ENCODE assay signal across 1 cellular context in the genomic region with DNA sequence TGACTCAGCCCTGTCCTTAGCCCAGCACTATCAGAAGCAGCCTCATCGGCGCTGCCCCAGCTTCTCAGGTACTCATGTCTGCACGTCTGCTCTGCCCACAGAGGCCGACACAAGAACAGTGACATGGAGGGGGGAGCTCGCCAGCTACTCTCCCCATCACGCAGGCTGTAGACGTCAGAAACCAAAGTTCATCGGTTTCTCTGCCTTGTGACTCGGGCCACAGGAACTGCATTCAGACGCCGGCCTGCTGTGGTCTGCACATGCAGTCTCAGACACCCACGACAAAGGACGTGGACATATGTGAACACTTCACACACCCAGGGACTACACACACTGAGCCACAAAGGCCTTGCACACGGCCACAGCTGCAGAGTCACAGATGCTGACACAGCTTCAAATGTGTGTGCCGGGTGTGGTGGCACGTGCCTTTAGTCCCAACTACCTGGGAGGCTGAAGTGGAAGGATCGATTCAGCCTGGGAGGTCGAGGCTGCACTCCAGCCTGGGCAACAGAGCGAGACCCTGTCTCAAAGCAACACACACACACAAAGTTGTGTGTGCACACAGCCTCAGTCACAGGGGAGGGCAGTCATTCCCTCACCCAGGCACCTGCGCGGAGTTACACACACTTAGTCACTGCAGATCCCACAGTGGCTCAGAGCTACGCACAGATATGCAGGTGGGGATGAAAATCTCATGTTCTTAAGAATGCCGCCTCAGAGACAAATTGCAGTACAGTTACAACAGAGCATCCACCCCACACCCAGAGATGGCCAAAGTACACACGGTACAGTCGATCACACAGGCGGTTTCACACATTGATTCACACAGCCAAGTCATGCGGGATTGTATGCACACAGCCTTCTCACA.
A peak's percentile ranks its signal among the peaks of the same experiment; 100 is the strongest.
TF ChIP-seq lines count a peak whose summit lies in the region.

No MANE protein-coding gene starts in this region.

TF ChIP-seq in HepG2, 621 proteins besides CTCF, POLR2A, EP300 and RAD21 (continued from another document and continues in another):
- TF ChIP-seq, protein P1, sequence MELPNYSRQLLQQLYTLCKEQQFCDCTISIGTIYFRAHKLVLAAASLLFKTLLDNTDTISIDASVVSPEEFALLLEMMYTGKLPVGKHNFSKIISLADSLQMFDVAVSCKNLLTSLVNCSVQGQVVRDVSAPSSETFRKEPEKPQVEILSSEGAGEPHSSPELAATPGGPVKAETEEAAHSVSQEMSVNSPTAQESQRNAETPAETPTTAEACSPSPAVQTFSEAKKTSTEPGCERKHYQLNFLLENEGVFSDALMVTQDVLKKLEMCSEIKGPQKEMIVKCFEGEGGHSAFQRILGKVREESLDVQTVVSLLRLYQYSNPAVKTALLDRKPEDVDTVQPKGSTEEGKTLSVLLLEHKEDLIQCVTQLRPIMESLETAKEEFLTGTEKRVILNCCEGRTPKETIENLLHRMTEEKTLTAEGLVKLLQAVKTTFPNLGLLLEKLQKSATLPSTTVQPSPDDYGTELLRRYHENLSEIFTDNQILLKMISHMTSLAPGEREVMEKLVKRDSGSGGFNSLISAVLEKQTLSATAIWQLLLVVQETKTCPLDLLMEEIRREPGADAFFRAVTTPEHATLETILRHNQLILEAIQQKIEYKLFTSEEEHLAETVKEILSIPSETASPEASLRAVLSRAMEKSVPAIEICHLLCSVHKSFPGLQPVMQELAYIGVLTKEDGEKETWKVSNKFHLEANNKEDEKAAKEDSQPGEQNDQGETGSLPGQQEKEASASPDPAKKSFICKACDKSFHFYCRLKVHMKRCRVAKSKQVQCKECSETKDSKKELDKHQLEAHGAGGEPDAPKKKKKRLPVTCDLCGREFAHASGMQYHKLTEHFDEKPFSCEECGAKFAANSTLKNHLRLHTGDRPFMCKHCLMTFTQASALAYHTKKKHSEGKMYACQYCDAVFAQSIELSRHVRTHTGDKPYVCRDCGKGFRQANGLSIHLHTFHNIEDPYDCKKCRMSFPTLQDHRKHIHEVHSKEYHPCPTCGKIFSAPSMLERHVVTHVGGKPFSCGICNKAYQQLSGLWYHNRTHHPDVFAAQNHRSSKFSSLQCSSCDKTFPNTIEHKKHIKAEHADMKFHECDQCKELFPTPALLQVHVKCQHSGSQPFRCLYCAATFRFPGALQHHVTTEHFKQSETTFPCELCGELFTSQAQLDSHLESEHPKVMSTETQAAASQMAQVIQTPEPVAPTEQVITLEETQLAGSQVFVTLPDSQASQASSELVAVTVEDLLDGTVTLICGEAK (IDR thresholded peaks at IDR 0.05), result no peak
- TF ChIP-seq, protein P1 (CRISPR knock-in tag; IDR thresholded peaks at IDR 0.05), result peak; percentile 94
- TF ChIP-seq NCOA2 (CRISPR knock-in tag; IDR thresholded peaks at IDR 0.05) (no peak; the same call in 1 of the 2 replicates), ZNF251 (CRISPR knock-in tag; IDR thresholded peaks at IDR 0.05) (0 out of 2 replicates have a peak, but pooled peaks have one; percentile 14), HDAC1 (CRISPR knock-in tag; IDR thresholded peaks at IDR 0.05) (peak; percentile 91), ZNF282 (IDR thresholded peaks at IDR 0.05; ENCODE audit: partially characterized antibody) (no peak), ZFYVE20 (CRISPR knock-in tag; IDR thresholded peaks at IDR 0.05; ENCODE audit: borderline replicate concordance, low read depth) (no peak), DPF2 (CRISPR knock-in tag; IDR thresholded peaks at IDR 0.05; ENCODE audit: borderline replicate concordance, low read depth) (peak; percentile 79), SP2 (CRISPR knock-in tag; IDR thresholded peaks at IDR 0.05) (no peak), GLI4 (CRISPR knock-in tag; IDR thresholded peaks at IDR 0.05; ENCODE audit: borderline replicate concordance) (peak; percentile 36; the same call in 1 of the 2 replicates), ZBTB7B (CRISPR knock-in tag; IDR thresholded peaks at IDR 0.05) (peak; percentile 76; the same call in 1 of the 2 replicates), ZNF337 (CRISPR knock-in tag; IDR thresholded peaks at IDR 0.05; ENCODE audit: borderline replicate concordance, low read depth) (peak; percentile 67; the same call in 1 of the 2 replicates), THAP11 (CRISPR knock-in tag; IDR thresholded peaks at IDR 0.05) (peak; percentile 57; the same call in 1 of the 2 replicates), ZNF563 (CRISPR knock-in tag; IDR thresholded peaks at IDR 0.05) (peak; percentile 65; the same call in 1 of the 2 replicates), ONECUT2 (CRISPR knock-in tag; IDR thresholded peaks at IDR 0.05) (peak; percentile 38; the same call in 1 of the 2 replicates), MEIS2 (CRISPR knock-in tag; IDR thresholded peaks at IDR 0.05) (peak; percentile 63; the same call in 1 of the 2 replicates), ZFP41 (CRISPR knock-in tag; IDR thresholded peaks at IDR 0.05; ENCODE audit: borderline replicate concordance) (0 out of 2 replicates have a peak, but pooled peaks have one; percentile 23), GABPB1 (CRISPR knock-in tag; IDR thresholded peaks at IDR 0.05) (peak; percentile 57; the same call in 1 of the 2 replicates), WIZ (CRISPR knock-in tag; IDR thresholded peaks at IDR 0.05) (0 out of 2 replicates have a peak, but pooled peaks have one; percentile 56), MTA3 (CRISPR knock-in tag; IDR thresholded peaks at IDR 0.05) (no peak), ZNF274 (CRISPR knock-in tag; IDR thresholded peaks at IDR 0.05) (peak; percentile 76; the same call in 1 of the 2 replicates), MYC (CRISPR knock-in tag; IDR thresholded peaks at IDR 0.05; ENCODE audit: borderline replicate concordance) (peak; percentile 87), ZNF749 (CRISPR knock-in tag; IDR thresholded peaks at IDR 0.05; ENCODE audit: borderline replicate concordance) (peak; percentile 55; the same call in 1 of the 2 replicates), ZKSCAN1 (IDR thresholded peaks at IDR 0.05; ENCODE audit: low read length) (no peak), KDM6A (CRISPR knock-in tag; IDR thresholded peaks at IDR 0.05; ENCODE audit: low read depth) (peak; percentile 69; the same call in 1 of the 2 replicates)
- TF ChIP-seq, protein P2, sequence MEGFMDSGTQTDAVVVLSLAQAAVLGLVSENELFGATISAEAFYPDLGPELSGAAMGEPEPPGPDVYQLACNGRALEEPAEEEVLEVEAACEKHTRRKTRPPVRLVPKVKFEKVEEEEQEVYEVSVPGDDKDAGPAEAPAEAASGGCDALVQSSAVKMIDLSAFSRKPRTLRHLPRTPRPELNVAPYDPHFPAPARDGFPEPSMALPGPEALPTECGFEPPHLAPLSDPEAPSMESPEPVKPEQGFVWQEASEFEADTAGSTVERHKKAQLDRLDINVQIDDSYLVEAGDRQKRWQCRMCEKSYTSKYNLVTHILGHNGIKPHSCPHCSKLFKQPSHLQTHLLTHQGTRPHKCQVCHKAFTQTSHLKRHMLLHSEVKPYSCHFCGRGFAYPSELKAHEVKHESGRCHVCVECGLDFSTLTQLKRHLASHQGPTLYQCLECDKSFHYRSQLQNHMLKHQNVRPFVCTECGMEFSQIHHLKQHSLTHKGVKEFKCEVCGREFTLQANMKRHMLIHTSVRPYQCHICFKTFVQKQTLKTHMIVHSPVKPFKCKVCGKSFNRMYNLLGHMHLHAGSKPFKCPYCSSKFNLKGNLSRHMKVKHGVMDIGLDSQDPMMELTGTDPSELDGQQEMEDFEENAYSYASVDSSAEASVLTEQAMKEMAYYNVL (CRISPR knock-in tag; IDR thresholded peaks at IDR 0.05; ENCODE audit: borderline replicate concordance), result peak; percentile 75; the same call in 1 of the 2 replicates
- TF ChIP-seq, protein P3, sequence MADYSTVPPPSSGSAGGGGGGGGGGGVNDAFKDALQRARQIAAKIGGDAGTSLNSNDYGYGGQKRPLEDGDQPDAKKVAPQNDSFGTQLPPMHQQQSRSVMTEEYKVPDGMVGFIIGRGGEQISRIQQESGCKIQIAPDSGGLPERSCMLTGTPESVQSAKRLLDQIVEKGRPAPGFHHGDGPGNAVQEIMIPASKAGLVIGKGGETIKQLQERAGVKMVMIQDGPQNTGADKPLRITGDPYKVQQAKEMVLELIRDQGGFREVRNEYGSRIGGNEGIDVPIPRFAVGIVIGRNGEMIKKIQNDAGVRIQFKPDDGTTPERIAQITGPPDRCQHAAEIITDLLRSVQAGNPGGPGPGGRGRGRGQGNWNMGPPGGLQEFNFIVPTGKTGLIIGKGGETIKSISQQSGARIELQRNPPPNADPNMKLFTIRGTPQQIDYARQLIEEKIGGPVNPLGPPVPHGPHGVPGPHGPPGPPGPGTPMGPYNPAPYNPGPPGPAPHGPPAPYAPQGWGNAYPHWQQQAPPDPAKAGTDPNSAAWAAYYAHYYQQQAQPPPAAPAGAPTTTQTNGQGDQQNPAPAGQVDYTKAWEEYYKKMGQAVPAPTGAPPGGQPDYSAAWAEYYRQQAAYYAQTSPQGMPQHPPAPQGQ (CRISPR knock-in tag; IDR thresholded peaks at IDR 0.05; ENCODE audit: borderline replicate concordance), result no peak
- TF ChIP-seq, protein P4, sequence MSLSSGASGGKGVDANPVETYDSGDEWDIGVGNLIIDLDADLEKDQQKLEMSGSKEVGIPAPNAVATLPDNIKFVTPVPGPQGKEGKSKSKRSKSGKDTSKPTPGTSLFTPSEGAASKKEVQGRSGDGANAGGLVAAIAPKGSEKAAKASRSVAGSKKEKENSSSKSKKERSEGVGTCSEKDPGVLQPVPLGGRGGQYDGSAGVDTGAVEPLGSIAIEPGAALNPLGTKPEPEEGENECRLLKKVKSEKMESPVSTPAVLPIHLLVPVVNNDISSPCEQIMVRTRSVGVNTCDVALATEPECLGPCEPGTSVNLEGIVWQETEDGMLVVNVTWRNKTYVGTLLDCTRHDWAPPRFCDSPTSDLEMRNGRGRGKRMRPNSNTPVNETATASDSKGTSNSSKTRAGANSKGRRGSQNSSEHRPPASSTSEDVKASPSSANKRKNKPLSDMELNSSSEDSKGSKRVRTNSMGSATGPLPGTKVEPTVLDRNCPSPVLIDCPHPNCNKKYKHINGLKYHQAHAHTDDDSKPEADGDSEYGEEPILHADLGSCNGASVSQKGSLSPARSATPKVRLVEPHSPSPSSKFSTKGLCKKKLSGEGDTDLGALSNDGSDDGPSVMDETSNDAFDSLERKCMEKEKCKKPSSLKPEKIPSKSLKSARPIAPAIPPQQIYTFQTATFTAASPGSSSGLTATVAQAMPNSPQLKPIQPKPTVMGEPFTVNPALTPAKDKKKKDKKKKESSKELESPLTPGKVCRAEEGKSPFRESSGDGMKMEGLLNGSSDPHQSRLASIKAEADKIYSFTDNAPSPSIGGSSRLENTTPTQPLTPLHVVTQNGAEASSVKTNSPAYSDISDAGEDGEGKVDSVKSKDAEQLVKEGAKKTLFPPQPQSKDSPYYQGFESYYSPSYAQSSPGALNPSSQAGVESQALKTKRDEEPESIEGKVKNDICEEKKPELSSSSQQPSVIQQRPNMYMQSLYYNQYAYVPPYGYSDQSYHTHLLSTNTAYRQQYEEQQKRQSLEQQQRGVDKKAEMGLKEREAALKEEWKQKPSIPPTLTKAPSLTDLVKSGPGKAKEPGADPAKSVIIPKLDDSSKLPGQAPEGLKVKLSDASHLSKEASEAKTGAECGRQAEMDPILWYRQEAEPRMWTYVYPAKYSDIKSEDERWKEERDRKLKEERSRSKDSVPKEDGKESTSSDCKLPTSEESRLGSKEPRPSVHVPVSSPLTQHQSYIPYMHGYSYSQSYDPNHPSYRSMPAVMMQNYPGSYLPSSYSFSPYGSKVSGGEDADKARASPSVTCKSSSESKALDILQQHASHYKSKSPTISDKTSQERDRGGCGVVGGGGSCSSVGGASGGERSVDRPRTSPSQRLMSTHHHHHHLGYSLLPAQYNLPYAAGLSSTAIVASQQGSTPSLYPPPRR (CRISPR knock-in tag; IDR thresholded peaks at IDR 0.05; ENCODE audit: borderline replicate concordance), result peak; percentile 78; the same call in 1 of the 2 replicates
- TF ChIP-seq, protein P5, sequence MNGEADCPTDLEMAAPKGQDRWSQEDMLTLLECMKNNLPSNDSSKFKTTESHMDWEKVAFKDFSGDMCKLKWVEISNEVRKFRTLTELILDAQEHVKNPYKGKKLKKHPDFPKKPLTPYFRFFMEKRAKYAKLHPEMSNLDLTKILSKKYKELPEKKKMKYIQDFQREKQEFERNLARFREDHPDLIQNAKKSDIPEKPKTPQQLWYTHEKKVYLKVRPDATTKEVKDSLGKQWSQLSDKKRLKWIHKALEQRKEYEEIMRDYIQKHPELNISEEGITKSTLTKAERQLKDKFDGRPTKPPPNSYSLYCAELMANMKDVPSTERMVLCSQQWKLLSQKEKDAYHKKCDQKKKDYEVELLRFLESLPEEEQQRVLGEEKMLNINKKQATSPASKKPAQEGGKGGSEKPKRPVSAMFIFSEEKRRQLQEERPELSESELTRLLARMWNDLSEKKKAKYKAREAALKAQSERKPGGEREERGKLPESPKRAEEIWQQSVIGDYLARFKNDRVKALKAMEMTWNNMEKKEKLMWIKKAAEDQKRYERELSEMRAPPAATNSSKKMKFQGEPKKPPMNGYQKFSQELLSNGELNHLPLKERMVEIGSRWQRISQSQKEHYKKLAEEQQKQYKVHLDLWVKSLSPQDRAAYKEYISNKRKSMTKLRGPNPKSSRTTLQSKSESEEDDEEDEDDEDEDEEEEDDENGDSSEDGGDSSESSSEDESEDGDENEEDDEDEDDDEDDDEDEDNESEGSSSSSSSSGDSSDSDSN (CRISPR knock-in tag; IDR thresholded peaks at IDR 0.05), result peak; percentile 70
- TF ChIP-seq, protein P6, sequence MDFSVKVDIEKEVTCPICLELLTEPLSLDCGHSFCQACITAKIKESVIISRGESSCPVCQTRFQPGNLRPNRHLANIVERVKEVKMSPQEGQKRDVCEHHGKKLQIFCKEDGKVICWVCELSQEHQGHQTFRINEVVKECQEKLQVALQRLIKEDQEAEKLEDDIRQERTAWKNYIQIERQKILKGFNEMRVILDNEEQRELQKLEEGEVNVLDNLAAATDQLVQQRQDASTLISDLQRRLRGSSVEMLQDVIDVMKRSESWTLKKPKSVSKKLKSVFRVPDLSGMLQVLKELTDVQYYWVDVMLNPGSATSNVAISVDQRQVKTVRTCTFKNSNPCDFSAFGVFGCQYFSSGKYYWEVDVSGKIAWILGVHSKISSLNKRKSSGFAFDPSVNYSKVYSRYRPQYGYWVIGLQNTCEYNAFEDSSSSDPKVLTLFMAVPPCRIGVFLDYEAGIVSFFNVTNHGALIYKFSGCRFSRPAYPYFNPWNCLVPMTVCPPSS (IDR thresholded peaks at IDR 0.05), result no peak
